Comparison of ENCODE assay signal across 1 cellular context in genomic region chr14:20652996-20653975, GRCh38.
TF ChIP-seq lines count a peak whose summit lies in the region.

No MANE protein-coding gene starts in this region.

TF ChIP-seq in HEK293, 187 proteins besides CTCF, POLR2A, EP300 and RAD21 (continued from another document):
- TF ChIP-seq ZNF366 (tag by site-specific recombination; conservative IDR thresholded peaks at IDR 0.05) (peak; percentile 44; the same call in 1 of the 2 replicates), PBX3 (CRISPR knock-in tag; IDR thresholded peaks at IDR 0.05) (no peak), ZNF169 (tag by site-specific recombination; IDR thresholded peaks at IDR 0.05) (no peak), ZNF692 (tag by site-specific recombination; IDR thresholded peaks at IDR 0.05) (peak; percentile 79), ZNF645 (tag by site-specific recombination; IDR thresholded peaks at IDR 0.05) (no peak), ZFP41 (tag by site-specific recombination; IDR thresholded peaks at IDR 0.05; ENCODE audit: borderline replicate concordance) (no peak), GLI4 (tag by site-specific recombination; IDR thresholded peaks at IDR 0.05) (no peak), ZNF660 (tag by site-specific recombination; IDR thresholded peaks at IDR 0.05) (peak; percentile 94; the same call in 1 of the 2 replicates), ZNF473 (tag by site-specific recombination; IDR thresholded peaks at IDR 0.05) (no peak), AEBP2 (tag by site-specific recombination; IDR thresholded peaks at IDR 0.05; ENCODE audit: borderline replicate concordance) (no peak)
